ENCODE assay signal across 8 cellular contexts in the genomic region with DNA sequence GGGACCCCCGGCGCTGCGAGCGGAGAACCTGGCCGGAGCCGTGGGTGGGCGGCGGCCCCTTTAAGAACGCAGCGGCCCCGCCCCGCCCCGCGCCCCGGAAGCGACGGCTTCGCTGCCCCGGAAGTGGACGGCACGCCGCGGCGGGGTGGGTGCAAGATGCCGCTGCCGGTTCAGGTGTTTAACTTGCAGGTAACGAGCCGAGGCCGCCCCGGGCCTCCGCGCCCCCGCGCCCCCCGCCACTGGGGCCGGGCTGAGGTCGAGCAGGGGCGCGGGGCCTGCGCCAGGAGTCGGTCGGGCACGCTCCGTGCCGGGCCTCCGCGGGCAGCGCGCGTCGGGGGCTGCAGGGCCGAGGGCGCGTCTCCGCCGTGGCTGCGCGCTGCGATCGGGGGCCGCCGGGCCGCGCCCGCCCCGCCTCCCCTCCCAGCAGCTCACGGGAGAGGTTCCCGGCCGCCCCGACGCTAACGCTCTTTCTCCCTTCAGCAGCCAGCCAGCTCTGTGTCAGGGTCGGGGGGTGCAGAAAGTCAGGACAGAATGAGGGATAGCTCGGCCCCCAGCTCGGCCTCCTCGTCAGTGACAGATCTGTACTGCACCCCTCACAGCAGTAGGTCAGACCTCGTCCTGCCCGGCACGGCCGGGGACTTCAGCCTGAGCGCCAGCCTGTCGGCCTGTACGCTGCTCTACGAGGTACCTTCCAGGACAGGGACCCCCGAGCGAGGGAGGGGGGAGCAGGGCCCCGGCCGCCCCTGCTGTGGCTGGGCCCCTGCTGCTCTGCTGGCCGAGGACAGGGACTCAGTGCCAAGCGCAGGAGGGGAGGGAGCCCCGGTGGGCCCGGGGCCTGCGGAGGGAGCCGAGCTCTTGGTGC. TPM values are rescaled to one million over a fixed set of nuclear protein-coding genes. Genes with fewer than 3 reads are reported as not detected.
DNase-seq lines count a peak whose midpoint lies in the region; FAIRE-seq and TF ChIP-seq lines count a peak whose summit lies in the region.

A gene (plus strand): TSS at position 123 of the 862 bp plus-strand sequence. CDS start 34 bp downstream, at position 157.
A gene with protein sequence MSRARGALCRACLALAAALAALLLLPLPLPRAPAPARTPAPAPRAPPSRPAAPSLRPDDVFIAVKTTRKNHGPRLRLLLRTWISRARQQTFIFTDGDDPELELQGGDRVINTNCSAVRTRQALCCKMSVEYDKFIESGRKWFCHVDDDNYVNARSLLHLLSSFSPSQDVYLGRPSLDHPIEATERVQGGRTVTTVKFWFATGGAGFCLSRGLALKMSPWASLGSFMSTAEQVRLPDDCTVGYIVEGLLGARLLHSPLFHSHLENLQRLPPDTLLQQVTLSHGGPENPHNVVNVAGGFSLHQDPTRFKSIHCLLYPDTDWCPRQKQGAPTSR (minus strand): TSS at position 36 of the 862 bp plus-strand sequence. CDS start 45 bp downstream, outside the sequence.

- peak within 1 kb of the TSS; percentile 90 for H2AFZ ChIP-seq in neuronal stem cell (ENCODE audit: low read length)

- peak within 1 kb of the TSS; percentile 76 for H3K4ac ChIP-seq in neuronal stem cell (ENCODE audit: low read length)

- peaks cover 23% of the 10 kb centered on the region for H3K79me1 ChIP-seq in neuronal stem cell (ENCODE audit: low read depth, low read length)

- H3K14ac ChIP-seq in neuronal stem cell (ENCODE audit: low read length), result peak within 1 kb of the TSS; percentile 89

- peak within 1 kb of the TSS; percentile 75 for H2BK5ac ChIP-seq in neuronal stem cell (ENCODE audit: low read length)

- H4K8ac ChIP-seq in neuronal stem cell (ENCODE audit: low read depth, low read length), result peak within 1 kb of the TSS; percentile 96

- H3K9me3 ChIP-seq in neuronal stem cell (replicated peaks in 1 of 2; ENCODE audit: control insufficient read depth in 2 of 2, insufficient read depth in 1 of 2, low read depth in 1 of 2, low read length in 2 of 2) (no peaks in the 10 kb centered on the region), subcutaneous abdominal adipose tissue (ENCODE audit: control insufficient read depth in 5 of 5, low read length in 5 of 5) (no peaks in the 10 kb centered on the region)

- H3K9ac ChIP-seq in neuronal stem cell (ENCODE audit: low read depth, low read length, poor library complexity), result peak within 1 kb of the TSS; percentile 94
- peak within 1 kb of the TSS; percentile 68 to 92 (median 82) for H3K9ac ChIP-seq in subcutaneous abdominal adipose tissue (ENCODE audit: low read length in 5 of 5)

- H2BK120ac ChIP-seq in neuronal stem cell (ENCODE audit: low read depth, low read length), result no peak within 1 kb of the TSS

- TF ChIP-seq POLR2A in Raji (IDR thresholded peaks at IDR 0.05; ENCODE audit: insufficient read depth, low read depth, low read length), result peak; percentile 60

- H3K18ac ChIP-seq in neuronal stem cell (ENCODE audit: low read length), result peak within 1 kb of the TSS; percentile 89

- H2BK15ac ChIP-seq in neuronal stem cell (ENCODE audit: low read length), result peak within 1 kb of the TSS; percentile 96

- H3K27ac ChIP-seq in neuronal stem cell (replicated peaks; ENCODE audit: low read length) (no peak within 1 kb of the TSS), subcutaneous abdominal adipose tissue (ENCODE audit: low read depth, low read length) (no peak within 1 kb of the TSS)

- H3K27me3 ChIP-seq in neuronal stem cell (ENCODE audit: control insufficient read depth in 3 of 3, insufficient read depth in 3 of 3, low read depth in 1 of 3, low read length in 3 of 3) (no peaks in the 10 kb centered on the region), subcutaneous abdominal adipose tissue (ENCODE audit: control insufficient read depth in 5 of 5, insufficient read depth in 4 of 5, low read length in 5 of 5) (no peaks in the 10 kb centered on the region)

- peaks cover 7% of the 10 kb centered on the region in 2 donors for H3K4me1 ChIP-seq in neuronal stem cell (ENCODE audit: control insufficient read depth in 2 of 2, insufficient read depth in 1 of 2, low read depth in 1 of 2, low read length in 2 of 2)
- H3K4me1 ChIP-seq in subcutaneous abdominal adipose tissue (ENCODE audit: control insufficient read depth in 5 of 5, insufficient read depth in 5 of 5, low read length in 5 of 5), result peaks cover 4 to 39% (median 33%) of the 10 kb centered on the region in 5 donors

- H2AK5ac ChIP-seq in neuronal stem cell (ENCODE audit: low read depth, low read length), result peak within 1 kb of the TSS; percentile 81

- no CpG with 5 or more reads among the region's 94 CpGs for WGBS in neuronal stem cell (ENCODE audit: extremely low coverage in 2 of 2, insufficient read length in 2 of 2, insufficient replicate concordance in 1 of 2), 2 donors

- no peak within 1 kb of the TSS for H4K91ac ChIP-seq in neuronal stem cell (ENCODE audit: low read depth, low read length, poor library complexity)

- FAIRE-seq in frontal cortex (lab: Jason Lieb, UNC), result no peak

- H3K4me3 ChIP-seq in neuronal stem cell (ENCODE audit: low read length in 2 of 2), result peak within 1 kb of the TSS; percentile 98 to 99
- peak within 1 kb of the TSS; percentile 67 to 83 (median 79) for H3K4me3 ChIP-seq in subcutaneous abdominal adipose tissue (ENCODE audit: low read depth in 1 of 5, low read length in 5 of 5)

- peak within 1 kb of the TSS; percentile 89 for H3K23ac ChIP-seq in neuronal stem cell (ENCODE audit: low read depth, low read length, poor library complexity)

- peak within 1 kb of the TSS; percentile 98 for H3K4me2 ChIP-seq in neuronal stem cell (ENCODE audit: insufficient read depth, low read length, poor library complexity, severe bottlenecking)

- DNase-seq in NCI-H524 (lab: John Stamatoyannopoulos, UW) (peak; percentile 45 to 77), NCI-H524 treated with DMSO at 0.1 percent for 48 hours (lab: John Stamatoyannopoulos, UW) (no peak), HT1080 (ENCODE audit: low read depth) (no peak), activated gamma-delta T cell (lab: John Stamatoyannopoulos, UW) (peak; percentile 70), frontal cortex (ENCODE audit: low spot score in 2 of 2) (peak; percentile 98 to 99), neuronal stem cell (ENCODE audit: low spot score) (no peak)

- peak within 1 kb of the TSS; percentile 100 for H2BK12ac ChIP-seq in neuronal stem cell (ENCODE audit: low read length)

- H3K36me3 ChIP-seq in neuronal stem cell (replicated peaks in 1 of 2; ENCODE audit: control insufficient read depth in 2 of 2, insufficient read depth in 2 of 2, low read length in 2 of 2) (peaks cover 58 to 68% of the 10 kb centered on the region in 2 donors), subcutaneous abdominal adipose tissue (ENCODE audit: control insufficient read depth in 5 of 5, insufficient read depth in 5 of 5, low read length in 5 of 5) (peaks cover 0 to 66% (median 57%) of the 10 kb centered on the region in 5 donors)

RNA-seq across cellular contexts. Expression of the first gene that starts in this region (rescaled TPM):
- 240 and 272 TPM in 2 replicates for total RNA-seq in HT1080 (2014; rRNA removed; shearing (Covaris generic))
- polyA plus RNA-seq in HT1080 (2015; cell fraction: cytosol; rRNA removed), result 134 and 154 TPM in 2 replicates
- 241 and 260 TPM in 2 replicates for polyA plus RNA-seq in HT1080 (2015; cell fraction: nucleus; rRNA removed)
- 73.8 TPM for total RNA-seq in frontal cortex
- 67.9 TPM for polyA plus RNA-seq in neuronal stem cell (2013, experiment 1 of 2)
- 66.6 TPM for polyA plus RNA-seq in neuronal stem cell (2013, experiment 2 of 2)

RNA-seq across cellular contexts. Expression of the second gene that starts in this region (rescaled TPM):
- 21.9 and 31.5 TPM in 2 replicates for total RNA-seq in HT1080 (2014; rRNA removed; shearing (Covaris generic))
- 34.6 and 40.6 TPM in 2 replicates for polyA plus RNA-seq in HT1080 (2015; cell fraction: cytosol; rRNA removed)
- polyA plus RNA-seq in HT1080 (2015; cell fraction: nucleus; rRNA removed), result 71.9 and 85.1 TPM in 2 replicates
- 21.2 TPM for total RNA-seq in frontal cortex
- 25.7 TPM for polyA plus RNA-seq in neuronal stem cell (2013, experiment 1 of 2)
- 26.2 TPM for polyA plus RNA-seq in neuronal stem cell (2013, experiment 2 of 2)

Comparison
In these comparisons a context has a peak if more than half of its experiments do, and no peak if none do; other contexts are left out.
1. DNase-seq: peak in NCI-H524 (2 of 2), activated gamma-delta T cell (single experiment) and frontal cortex (2 of 2); none in NCI-H524 treated with DMSO at 0.1 percent for 48 hours (single experiment), HT1080 (single experiment) and neuronal stem cell (single experiment).